In genomic region chr1:145429329-145429728, GRCh38 we compare ENCODE assay signal across 1 cellular context.
A peak's percentile ranks its signal among the peaks of the same experiment; 100 is the strongest.
TF ChIP-seq lines count a peak whose summit lies in the region.

No MANE protein-coding gene starts in this region.

TF ChIP-seq in HEK293, 187 proteins besides CTCF, POLR2A, EP300 and RAD21 (continued from another document):
- peak; percentile 74 for TF ChIP-seq SETDB1 (IDR thresholded peaks at IDR 0.05; ENCODE audit: insufficient read length, low read length)
